19 cellular contexts compared by ENCODE assay signal in the genomic region with DNA sequence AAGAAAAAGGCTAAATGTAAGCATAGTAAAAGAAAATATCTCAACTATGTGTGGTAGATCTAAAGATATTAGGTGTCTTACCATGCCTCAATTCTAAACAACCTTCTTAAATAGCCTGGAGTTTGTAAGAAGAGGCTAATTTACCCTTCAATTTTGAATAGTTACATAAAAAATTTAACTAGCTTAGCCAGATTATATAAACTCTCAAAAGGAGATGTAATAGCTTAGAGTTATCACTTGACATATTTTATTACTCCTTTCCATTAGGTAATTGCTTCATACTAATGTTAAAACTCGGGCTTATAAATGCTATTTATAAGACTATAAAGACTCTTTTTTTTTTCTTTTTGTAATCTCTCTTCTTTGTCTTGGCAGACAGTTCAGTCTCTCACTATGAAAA.
"Had no signal": no experiment of that assay in that cellular context is flagged by ENCODE, and none has a peak within 500 bp of the region (broad histone marks: within the 10 kb centered on the region; RNA-seq: fewer than 3 reads in every experiment).

No MANE protein-coding gene starts in this region.

- DNase-seq: KBM-7, MM.1S, MV-4-11, NCI-H1048, NCI-H1105, NCI-H1417, NCI-H1436 treated with DMSO at 0.1 percent for 48 hours, NCI-H1694, NCI-H187 treated with DMSO at 0.1 percent for 48 hours, NCI-H2029 treated with DMSO at 0.1 percent for 48 hours, NCI-H2171 treated with DMSO at 0.1 percent for 48 hours, NCI-H524, NCI-H526 treated with DMSO at 0.1 percent for 48 hours, NCI-H748 treated with DMSO at 0.1 percent for 48 hours, Right ventricle myocardium superior, RPMI8226, SIG-M5 had no signal

- H3K4me3 ChIP-seq: SJSA1, SK-N-MC had no signal
